Comparison of ENCODE assay signal across 8 cellular contexts in genomic region chr3:29764603-29765254, GRCh38.
DNase-seq lines count a peak whose midpoint lies in the region; ATAC-seq lines count a peak whose summit lies in the region.

No MANE protein-coding gene starts in this region.

- H3K27ac ChIP-seq in substantia nigra (ENCODE audit: low read depth, low read length, poor library complexity, severe bottlenecking), result no peak overlapping the region

- DNase-seq in COR-L47 (lab: John Stamatoyannopoulos, UW) (peak; percentile 60), NCI-H1092 treated with DMSO at 0.1 percent for 48 hours (lab: John Stamatoyannopoulos, UW) (peak; percentile 34), brain pericyte (ENCODE audit: low read depth, low spot score) (peak; percentile 63), mucosa of gallbladder (ENCODE audit: low spot score) (peak; percentile 28), substantia nigra (lab: John Stamatoyannopoulos, UW) (no peak)

- ATAC-seq in HG03108 (IDR thresholded peaks at IDR 0.05; ENCODE audit: unreplicated experiment) (no peak), GM21717 (IDR thresholded peaks at IDR 0.05; ENCODE audit: unreplicated experiment) (no peak), HG02840 (IDR thresholded peaks at IDR 0.05; ENCODE audit: low FRiP score, unreplicated experiment) (no peak)

Comparison
In these comparisons a context has a peak if more than half of its experiments do, and no peak if none do; other contexts are left out.
1. DNase-seq: peak in COR-L47 (single experiment), NCI-H1092 treated with DMSO at 0.1 percent for 48 hours (single experiment), brain pericyte (single experiment) and mucosa of gallbladder (single experiment); none in substantia nigra (0 of 49).